ENCODE assay signal across 16 cellular contexts in genomic region chr3:130412991-130413390, GRCh38.
DNase-seq lines count a peak whose midpoint lies in the region; ATAC-seq lines count a peak whose summit lies in the region.
"Had no signal": no experiment of that assay in that cellular context is flagged by ENCODE, and none has a peak within 500 bp of the region (broad histone marks: within the 10 kb centered on the region; RNA-seq: fewer than 3 reads in every experiment).

No MANE protein-coding gene starts in this region.

- ATAC-seq in GM21367 (IDR thresholded peaks at IDR 0.05; ENCODE audit: unreplicated experiment), result no peak
- no peak for ATAC-seq in T-cell (replicated peaks in 1 of 4)
- ATAC-seq: CD8-positive, alpha-beta T cell had no signal

- no peaks in the 10 kb centered on the region for H3K36me3 Mint-ChIP-seq in T-cell
- H3K36me3 Mint-ChIP-seq: CD8-positive, alpha-beta T cell had no signal

- DNase-seq in SK-N-DZ (ENCODE audit: low spot score), result peak; percentile 62
- peak; percentile 88 for DNase-seq in mesendoderm
- no peak for DNase-seq in neuronal stem cell (ENCODE audit: low spot score)
- no peak for DNase-seq in activated CD8-positive, alpha-beta memory T cell treated with anti-CD3 and anti-CD28 coated beads, Interleukin-2, amount 50 U/mL, for 48 hours
- no peak for DNase-seq in T-cell
- DNase-seq: 8988T; ACHN; Caco-2; Calu3; CD4-positive, alpha-beta T cell; CD8-positive, alpha-beta T cell; DMS79 treated with DMSO at 0.1 percent for 48 hours; GF-D8 had no signal

- H2BK5ac ChIP-seq in mesendoderm (ENCODE audit: low read length) (no peak overlapping the region), neuronal stem cell (ENCODE audit: low read length) (no peak overlapping the region)

- POLR2A ChIA-PET in T-cell (lab: Charles Lee), result no interaction called here

- peaks cover 2% of the 10 kb centered on the region for H3K4me1 ChIP-seq in mesendoderm (ENCODE audit: control insufficient read depth, low read depth, low read length)
- H3K4me1 ChIP-seq in neuronal stem cell (ENCODE audit: control insufficient read depth in 2 of 2, insufficient read depth in 1 of 2, low read depth in 1 of 2, low read length in 2 of 2), result peaks cover 0 to 10% of the 10 kb centered on the region in 2 donors
- H3K4me1 ChIP-seq: Caco-2 had no signal

- H3K79me1 ChIP-seq in mesendoderm (ENCODE audit: low read length) (no peaks in the 10 kb centered on the region), neuronal stem cell (ENCODE audit: low read depth, low read length) (no peaks in the 10 kb centered on the region)

- no peaks in the 10 kb centered on the region for H3K4me1 Mint-ChIP-seq in T-cell

- H3K79me2 ChIP-seq in mesendoderm (ENCODE audit: control insufficient read depth, insufficient read depth, low read length), result no peaks in the 10 kb centered on the region

- H3K23ac ChIP-seq in mesendoderm (ENCODE audit: low read length), result no peak overlapping the region
- H3K23ac ChIP-seq in neuronal stem cell (ENCODE audit: low read depth, low read length, poor library complexity), result no peak overlapping the region

- no peak overlapping the region for H3K4me3 ChIP-seq in mesendoderm (ENCODE audit: low read length)
- H3K4me3 ChIP-seq in neuronal stem cell (ENCODE audit: low read length in 2 of 2), result no peak overlapping the region
- H3K4me3 ChIP-seq: BLaER1 treated with 17β-estradiol and CSF1 and Interleukin-3, amounts not matched to agents 10 nM and 100 nM had no signal

- H3K27ac ChIP-seq in mesendoderm (ENCODE audit: low read depth, low read length) (no peak overlapping the region), neuronal stem cell (replicated peaks; ENCODE audit: low read length) (peak overlapping the region; percentile 7)
- H3K27ac ChIP-seq: C4-2B had no signal

- H3K27me3 ChIP-seq in mesendoderm (ENCODE audit: insufficient read depth, low read length, poor library complexity), result no peaks in the 10 kb centered on the region
- no peaks in the 10 kb centered on the region for H3K27me3 ChIP-seq in neuronal stem cell (ENCODE audit: control insufficient read depth in 3 of 3, insufficient read depth in 3 of 3, low read depth in 1 of 3, low read length in 3 of 3)
- H3K27me3 ChIP-seq: BLaER1 treated with 17β-estradiol and CSF1 and Interleukin-3, amounts not matched to agents 10 nM and 100 nM had no signal

- H2AK5ac ChIP-seq in mesendoderm (ENCODE audit: low read length), result no peak overlapping the region
- H2AK5ac ChIP-seq in neuronal stem cell (ENCODE audit: low read depth, low read length), result no peak overlapping the region

- H4K8ac ChIP-seq in mesendoderm (ENCODE audit: low read depth, low read length), result no peak overlapping the region
- H4K8ac ChIP-seq in neuronal stem cell (ENCODE audit: low read depth, low read length), result no peak overlapping the region

- no peak overlapping the region for H2BK12ac ChIP-seq in neuronal stem cell (ENCODE audit: low read length)

- no peak overlapping the region for H4K91ac ChIP-seq in neuronal stem cell (ENCODE audit: low read depth, low read length, poor library complexity)

- H3K56ac ChIP-seq in mesendoderm (ENCODE audit: low read length), result no peak overlapping the region

- H2BK15ac ChIP-seq in mesendoderm (replicated peaks; ENCODE audit: low read depth) (no peak overlapping the region), neuronal stem cell (ENCODE audit: low read length) (no peak overlapping the region)

- H4K5ac ChIP-seq in mesendoderm (ENCODE audit: low read length), result no peak overlapping the region

- H3K4me2 ChIP-seq in mesendoderm (ENCODE audit: low read length) (no peak overlapping the region), neuronal stem cell (ENCODE audit: insufficient read depth, low read length, poor library complexity, severe bottlenecking) (no peak overlapping the region)

- H3K18ac ChIP-seq in mesendoderm (ENCODE audit: low read length), result no peak overlapping the region
- no peak overlapping the region for H3K18ac ChIP-seq in neuronal stem cell (ENCODE audit: low read length)

- no peak overlapping the region for H3K27ac Mint-ChIP-seq in T-cell
- H3K27ac Mint-ChIP-seq: CD4-positive, alpha-beta T cell; CD8-positive, alpha-beta T cell had no signal

- H3K4ac ChIP-seq in mesendoderm (ENCODE audit: low read depth, low read length) (no peak overlapping the region), neuronal stem cell (ENCODE audit: low read length) (no peak overlapping the region)

- no peak overlapping the region for H3K14ac ChIP-seq in neuronal stem cell (ENCODE audit: low read length)

- H3K9me3 Mint-ChIP-seq in T-cell, result peaks cover 5% of the 10 kb centered on the region in 3 donors
- H3K9me3 Mint-ChIP-seq: CD4-positive, alpha-beta T cell had no signal

- H3K9ac ChIP-seq in mesendoderm (ENCODE audit: low read length), result no peak overlapping the region
- H3K9ac ChIP-seq in neuronal stem cell (ENCODE audit: low read depth, low read length, poor library complexity), result no peak overlapping the region
- H3K9ac ChIP-seq: BLaER1 treated with 17β-estradiol and CSF1 and Interleukin-3, amounts not matched to agents 10 nM and 100 nM had no signal

- H2AFZ ChIP-seq in neuronal stem cell (ENCODE audit: low read length), result no peak overlapping the region

- no peak overlapping the region for H2BK120ac ChIP-seq in mesendoderm (ENCODE audit: low read depth, low read length)
- H2BK120ac ChIP-seq in neuronal stem cell (ENCODE audit: low read depth, low read length), result no peak overlapping the region

- CTCF ChIA-PET in T-cell (lab: Charles Lee), result no interaction called here

- peaks cover 5 to 8% of the 10 kb centered on the region in 2 donors for H3K27me3 Mint-ChIP-seq in T-cell

- no CpG with 5 or more reads among the region's 1 CpG for WGBS in mesendoderm (ENCODE audit: extremely low coverage, insufficient coverage, low lambda C conversion rate)
- no CpG with 5 or more reads among the region's 1 CpG for WGBS in neuronal stem cell (ENCODE audit: extremely low coverage in 2 of 2, insufficient read length in 2 of 2, insufficient replicate concordance in 1 of 2), 2 donors

- peaks cover 0 to 4% of the 10 kb centered on the region in 2 donors for H3K9me3 ChIP-seq in neuronal stem cell (replicated peaks in 1 of 2; ENCODE audit: control insufficient read depth in 2 of 2, insufficient read depth in 1 of 2, low read depth in 1 of 2, low read length in 2 of 2)

- H3K36me3 ChIP-seq in mesendoderm (ENCODE audit: control insufficient read depth, insufficient read depth, low read length) (no peaks in the 10 kb centered on the region), neuronal stem cell (replicated peaks in 1 of 2; ENCODE audit: control insufficient read depth in 2 of 2, insufficient read depth in 2 of 2, low read length in 2 of 2) (no peaks in the 10 kb centered on the region)
- H3K36me3 ChIP-seq: BLaER1 treated with 17β-estradiol and CSF1 and Interleukin-3, amounts not matched to agents 10 nM and 100 nM had no signal

- no peak overlapping the region for H3K4me3 Mint-ChIP-seq in T-cell
- H3K4me3 Mint-ChIP-seq: CD4-positive, alpha-beta T cell; CD8-positive, alpha-beta T cell had no signal

Comparison
In these comparisons a context has a peak if more than half of its experiments do, and no peak if none do; other contexts are left out.
1. DNase-seq: peak in SK-N-DZ (single experiment) and mesendoderm (single experiment); none in neuronal stem cell (single experiment), activated CD8-positive, alpha-beta memory T cell treated with anti-CD3 and anti-CD28 coated beads, Interleukin-2, amount 50 U/mL, for 48 hours (single experiment) and T-cell (0 of 34).